ENCODE assay signal across 2 cellular contexts in genomic region chr17:78226055-78226751, GRCh38.
TF ChIP-seq lines count a peak whose summit lies in the region.

No MANE protein-coding gene starts in this region.

TF ChIP-seq in GM23338, 12 proteins besides CTCF, POLR2A, EP300 and RAD21:
- TF ChIP-seq NANOG (IDR thresholded peaks at IDR 0.05; ENCODE audit: borderline replicate concordance) (no peak), EZH2 (IDR thresholded peaks at IDR 0.05; ENCODE audit: low read depth, unreplicated experiment) (no peak), EZH2phosphoT487 (IDR thresholded peaks at IDR 0.05; ENCODE audit: unreplicated experiment) (no peak), JUNB (IDR thresholded peaks at IDR 0.05; ENCODE audit: unreplicated experiment) (no peak)

TF ChIP-seq in endothelial cell of umbilical vein, 7 proteins besides CTCF, POLR2A, EP300 and RAD21:
- TF ChIP-seq POLR2AphosphoS5 (IDR thresholded peaks at IDR 0.05; ENCODE audit: insufficient read depth, low read depth, low read length) = no peak
- TF ChIP-seq JUN (IDR thresholded peaks at IDR 0.05; ENCODE audit: borderline replicate concordance, insufficient read depth, insufficient read length, low read depth) = no peak
- no peak for TF ChIP-seq EZH2 (IDR thresholded peaks at IDR 0.05; ENCODE audit: borderline replicate concordance, low read depth, low read length, severe bottlenecking)
- TF ChIP-seq MYC (IDR thresholded peaks at IDR 0.05; ENCODE audit: low read depth, low read length) = no peak
- TF ChIP-seq MAX (IDR thresholded peaks at IDR 0.05; ENCODE audit: insufficient read depth, insufficient read length) = no peak
- no peak for TF ChIP-seq FOS (IDR thresholded peaks at IDR 0.05; ENCODE audit: borderline replicate concordance, insufficient read depth, low read length)
- TF ChIP-seq GATA2 (IDR thresholded peaks at IDR 0.05; ENCODE audit: insufficient read depth, insufficient read length, low read depth, low read length) = no peak
